In the genomic region with DNA sequence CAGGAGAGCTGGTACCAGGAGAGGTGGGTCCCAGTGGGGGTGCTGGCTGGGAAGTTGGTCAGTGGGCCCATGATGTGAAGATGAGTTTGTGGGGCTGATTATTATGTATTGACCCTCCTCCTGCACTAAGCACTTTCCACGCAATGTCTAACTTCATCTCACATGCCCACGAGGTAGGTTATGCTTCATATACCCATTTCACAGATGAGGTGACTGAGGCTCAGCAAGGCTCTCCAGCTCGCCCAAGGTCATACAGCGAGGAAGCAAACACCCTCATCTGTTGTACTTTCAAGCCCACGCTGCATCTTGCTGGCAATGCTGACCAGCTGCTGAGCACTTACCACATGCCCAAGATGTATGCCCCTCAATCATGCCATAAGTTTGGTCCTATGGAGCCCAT, we compare ENCODE assay signal across 3 cellular contexts.
TF ChIP-seq lines count a peak whose summit lies in the region.

No MANE protein-coding gene starts in this region.

TF ChIP-seq in WTC11, 78 proteins besides CTCF, POLR2A, EP300 and RAD21:
- TF ChIP-seq TP53 (CRISPR knock-in tag; IDR thresholded peaks at IDR 0.05): no peak
- TF ChIP-seq, protein P1, sequence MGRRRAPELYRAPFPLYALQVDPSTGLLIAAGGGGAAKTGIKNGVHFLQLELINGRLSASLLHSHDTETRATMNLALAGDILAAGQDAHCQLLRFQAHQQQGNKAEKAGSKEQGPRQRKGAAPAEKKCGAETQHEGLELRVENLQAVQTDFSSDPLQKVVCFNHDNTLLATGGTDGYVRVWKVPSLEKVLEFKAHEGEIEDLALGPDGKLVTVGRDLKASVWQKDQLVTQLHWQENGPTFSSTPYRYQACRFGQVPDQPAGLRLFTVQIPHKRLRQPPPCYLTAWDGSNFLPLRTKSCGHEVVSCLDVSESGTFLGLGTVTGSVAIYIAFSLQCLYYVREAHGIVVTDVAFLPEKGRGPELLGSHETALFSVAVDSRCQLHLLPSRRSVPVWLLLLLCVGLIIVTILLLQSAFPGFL (CRISPR knock-in tag; IDR thresholded peaks at IDR 0.05; ENCODE audit: borderline replicate concordance): no peak
- TF ChIP-seq ZNF671 (CRISPR knock-in tag; IDR thresholded peaks at IDR 0.05): no peak
- TF ChIP-seq ZNF121 (CRISPR knock-in tag; IDR thresholded peaks at IDR 0.05): no peak
- 0 out of 2 replicates have a peak, but pooled peaks have one; percentile 17 for TF ChIP-seq FOXP1 (CRISPR knock-in tag; IDR thresholded peaks at IDR 0.05; ENCODE audit: borderline replicate concordance)
- TF ChIP-seq, protein P2, sequence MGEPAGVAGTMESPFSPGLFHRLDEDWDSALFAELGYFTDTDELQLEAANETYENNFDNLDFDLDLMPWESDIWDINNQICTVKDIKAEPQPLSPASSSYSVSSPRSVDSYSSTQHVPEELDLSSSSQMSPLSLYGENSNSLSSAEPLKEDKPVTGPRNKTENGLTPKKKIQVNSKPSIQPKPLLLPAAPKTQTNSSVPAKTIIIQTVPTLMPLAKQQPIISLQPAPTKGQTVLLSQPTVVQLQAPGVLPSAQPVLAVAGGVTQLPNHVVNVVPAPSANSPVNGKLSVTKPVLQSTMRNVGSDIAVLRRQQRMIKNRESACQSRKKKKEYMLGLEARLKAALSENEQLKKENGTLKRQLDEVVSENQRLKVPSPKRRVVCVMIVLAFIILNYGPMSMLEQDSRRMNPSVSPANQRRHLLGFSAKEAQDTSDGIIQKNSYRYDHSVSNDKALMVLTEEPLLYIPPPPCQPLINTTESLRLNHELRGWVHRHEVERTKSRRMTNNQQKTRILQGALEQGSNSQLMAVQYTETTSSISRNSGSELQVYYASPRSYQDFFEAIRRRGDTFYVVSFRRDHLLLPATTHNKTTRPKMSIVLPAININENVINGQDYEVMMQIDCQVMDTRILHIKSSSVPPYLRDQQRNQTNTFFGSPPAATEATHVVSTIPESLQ (CRISPR knock-in tag; IDR thresholded peaks at IDR 0.05): no peak

TF ChIP-seq in K562, 482 proteins besides CTCF, POLR2A, EP300 and RAD21:
- peak; percentile 81 for TF ChIP-seq RBM25 (IDR thresholded peaks at IDR 0.05; ENCODE audit: low read depth, low read length, severe bottlenecking)
- TF ChIP-seq SNRNP70 (optimal IDR thresholded peaks at IDR 0.05; ENCODE audit: low read depth, low read length): no peak
- TF ChIP-seq BCOR (IDR thresholded peaks at IDR 0.05): peak; percentile 19; the same call in 1 of the 2 replicates
- peak in 1 of 2 experiments; percentile 44; a peak in 1 of 4 replicates for TF ChIP-seq KDM1A (IDR thresholded peaks at IDR 0.05)
- TF ChIP-seq ADNP (tag; IDR thresholded peaks at IDR 0.05): peak; percentile 60
- TF ChIP-seq ASH1L (IDR thresholded peaks at IDR 0.05; ENCODE audit: borderline replicate concordance, low read depth, partially characterized antibody): no peak
- peak; percentile 68; the same call in 1 of the 2 replicates for TF ChIP-seq ESRRA (IDR thresholded peaks at IDR 0.05; ENCODE audit: borderline replicate concordance, low read depth)

TF ChIP-seq in H1, 55 proteins besides CTCF, POLR2A, EP300 and RAD21:
- TF ChIP-seq CEBPB (IDR thresholded peaks at IDR 0.05; ENCODE audit: low read depth, low read length) (no peak), CBX5 (IDR thresholded peaks at IDR 0.05; ENCODE audit: low read depth, low read length) (no peak), PHF8 (conservative IDR thresholded peaks at IDR 0.05; ENCODE audit: low read depth, low read length) (no peak), RXRA (IDR thresholded peaks at IDR 0.05; ENCODE audit: insufficient read depth, low read depth, low read length) (no peak), NANOG (IDR thresholded peaks at IDR 0.05; ENCODE audit: insufficient read depth, low read depth, low read length, poor library complexity, severe bottlenecking) (no peak), CBX8 (IDR thresholded peaks at IDR 0.05; ENCODE audit: borderline replicate concordance, low read depth, low read length) (no peak), RBBP5 (IDR thresholded peaks at IDR 0.05; ENCODE audit: borderline replicate concordance, low read depth, low read length) (no peak), YY1 (IDR thresholded peaks at IDR 0.05; ENCODE audit: low read depth, low read length) (no peak)
- TF ChIP-seq, protein P3, sequence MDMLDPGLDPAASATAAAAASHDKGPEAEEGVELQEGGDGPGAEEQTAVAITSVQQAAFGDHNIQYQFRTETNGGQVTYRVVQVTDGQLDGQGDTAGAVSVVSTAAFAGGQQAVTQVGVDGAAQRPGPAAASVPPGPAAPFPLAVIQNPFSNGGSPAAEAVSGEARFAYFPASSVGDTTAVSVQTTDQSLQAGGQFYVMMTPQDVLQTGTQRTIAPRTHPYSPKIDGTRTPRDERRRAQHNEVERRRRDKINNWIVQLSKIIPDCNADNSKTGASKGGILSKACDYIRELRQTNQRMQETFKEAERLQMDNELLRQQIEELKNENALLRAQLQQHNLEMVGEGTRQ (IDR thresholded peaks at IDR 0.05; ENCODE audit: low read length): no peak
- TF ChIP-seq, protein P4, sequence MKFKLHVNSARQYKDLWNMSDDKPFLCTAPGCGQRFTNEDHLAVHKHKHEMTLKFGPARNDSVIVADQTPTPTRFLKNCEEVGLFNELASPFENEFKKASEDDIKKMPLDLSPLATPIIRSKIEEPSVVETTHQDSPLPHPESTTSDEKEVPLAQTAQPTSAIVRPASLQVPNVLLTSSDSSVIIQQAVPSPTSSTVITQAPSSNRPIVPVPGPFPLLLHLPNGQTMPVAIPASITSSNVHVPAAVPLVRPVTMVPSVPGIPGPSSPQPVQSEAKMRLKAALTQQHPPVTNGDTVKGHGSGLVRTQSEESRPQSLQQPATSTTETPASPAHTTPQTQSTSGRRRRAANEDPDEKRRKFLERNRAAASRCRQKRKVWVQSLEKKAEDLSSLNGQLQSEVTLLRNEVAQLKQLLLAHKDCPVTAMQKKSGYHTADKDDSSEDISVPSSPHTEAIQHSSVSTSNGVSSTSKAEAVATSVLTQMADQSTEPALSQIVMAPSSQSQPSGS (IDR thresholded peaks at IDR 0.05; ENCODE audit: low read length): no peak
